Comparison of ENCODE assay signal across 1 cellular context in genomic region chr17:37438141-37438540, GRCh38.
TF ChIP-seq lines count a peak whose summit lies in the region.

No MANE protein-coding gene starts in this region.

TF ChIP-seq in HCT116, 20 proteins besides CTCF, POLR2A, EP300 and RAD21:
- TF ChIP-seq ZBTB33 (IDR thresholded peaks at IDR 0.05; ENCODE audit: extremely low read depth, insufficient replicate concordance, low read length) = no peak
- no peak for TF ChIP-seq EGR1 (IDR thresholded peaks at IDR 0.05; ENCODE audit: low read depth)
- TF ChIP-seq CEBPB (IDR thresholded peaks at IDR 0.05; ENCODE audit: low read depth) = no peak
- TF ChIP-seq CBX3 (IDR thresholded peaks at IDR 0.05; ENCODE audit: low read depth) = no peak
- TF ChIP-seq FOSL1 (IDR thresholded peaks at IDR 0.05; ENCODE audit: low read depth) = no peak
- no peak for TF ChIP-seq ATF3 (IDR thresholded peaks at IDR 0.05)
- TF ChIP-seq SP1 (IDR thresholded peaks at IDR 0.05; ENCODE audit: low read depth) = no peak
- TF ChIP-seq JUND (IDR thresholded peaks at IDR 0.05) = no peak
- TF ChIP-seq POLR2AphosphoS5 (IDR thresholded peaks at IDR 0.05; ENCODE audit: low read depth, low read length) = no peak
- no peak for TF ChIP-seq TCF7L2 (IDR thresholded peaks at IDR 0.05; ENCODE audit: borderline replicate concordance, extremely low read depth, insufficient read depth, insufficient read length)
- TF ChIP-seq YY1 (IDR thresholded peaks at IDR 0.05; ENCODE audit: extremely low read depth, insufficient replicate concordance, low read depth, low read length) = no peak
- TF ChIP-seq ZFX (IDR thresholded peaks at IDR 0.05) = no peak
- no peak for TF ChIP-seq EZH2phosphoT487 (IDR thresholded peaks at IDR 0.05; ENCODE audit: borderline replicate concordance)
- TF ChIP-seq, protein P1, sequence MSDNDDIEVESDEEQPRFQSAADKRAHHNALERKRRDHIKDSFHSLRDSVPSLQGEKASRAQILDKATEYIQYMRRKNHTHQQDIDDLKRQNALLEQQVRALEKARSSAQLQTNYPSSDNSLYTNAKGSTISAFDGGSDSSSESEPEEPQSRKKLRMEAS (IDR thresholded peaks at IDR 0.05) = no peak
- TF ChIP-seq SRF (IDR thresholded peaks at IDR 0.05; ENCODE audit: low read depth) = no peak
- no peak for TF ChIP-seq EZH2 (IDR thresholded peaks at IDR 0.05)
